ENCODE assay signal across 8 cellular contexts in genomic region chr11:57482782-57483569, GRCh38. TPM values are rescaled to one million over a fixed set of nuclear protein-coding genes. Genes with fewer than 3 reads are reported as not detected.
DNase-seq lines count a peak whose midpoint lies in the region; ATAC-seq and TF ChIP-seq lines count a peak whose summit lies in the region.

No MANE protein-coding gene starts in this region.

- DNase-seq in GM13977 (ENCODE audit: low spot score) = peak; percentile 88
- DNase-seq in activated CD4-positive, alpha-beta T cell treated with anti-CD3 and anti-CD28 coated beads for 1 hour = peak; percentile 51
- DNase-seq in stimulated activated naive CD8-positive, alpha-beta T cell treated with anti-CD3 and anti-CD28 coated beads, Interleukin-15, Interleukin-2, amounts not matched to agents 100 U/mL and 50 U/mL, for 24 hours = peak; percentile 86
- DNase-seq in DMS114 treated with DMSO at 0.1 percent for 48 hours (lab: John Stamatoyannopoulos, UW; ENCODE audit: unreplicated experiment) = no peak

- H3K27ac ChIP-seq in mesodermal cell (ENCODE audit: low read depth, low read length, severe bottlenecking) = no peak overlapping the region

- peak; percentile 90 for TF ChIP-seq CTCF in GM13977 (IDR thresholded peaks at IDR 0.05; ENCODE audit: extremely low read depth, insufficient read depth, missing control alignments)

- in situ Hi-C loops in GM13977 (cut with MboI; ENCODE audit: low pct_unique_long_range_greater_than_20kb, low sequenced_read_pairs, unreplicated experiment) = no loop called here

- H3K9me3 ChIP-seq in mesodermal cell (ENCODE audit: control insufficient read depth, low read length) = no peaks in the 10 kb centered on the region

- H3K4me3 Mint-ChIP-seq in dendritic cell treated with granulocyte-macrophage colony-stimulating factor and Interleukin-4, amounts not matched to agents 40 ng/mL and 50 ng/mL, for 4 days = peak overlapping the region; percentile 71

- H3K36me3 ChIP-seq in mesodermal cell (ENCODE audit: control insufficient read depth, insufficient read depth, low read length) = no peaks in the 10 kb centered on the region

- intact Hi-C loops in dendritic cell treated with granulocyte-macrophage colony-stimulating factor and Interleukin-4, amounts not matched to agents 40 ng/mL and 50 ng/mL, for 4 days (cut with micrococcal nuclease) = loop anchor here (2.0 to 5.0 kb wide), 2 partner anchors 24 to 136 kb away; no protein-coding TSS in a partner anchor

- ATAC-seq in stimulated activated naive CD8-positive, alpha-beta T cell treated with anti-CD3 and anti-CD28 coated beads, Interleukin-15, Interleukin-2, amounts not matched to agents 100 U/mL and 50 U/mL, for 24 hours = peak; percentile 72
- ATAC-seq in GM18858 (IDR thresholded peaks at IDR 0.05; ENCODE audit: unreplicated experiment) = no peak

- H3K9me3 Mint-ChIP-seq in dendritic cell treated with granulocyte-macrophage colony-stimulating factor and Interleukin-4, amounts not matched to agents 40 ng/mL and 50 ng/mL, for 4 days = no peaks in the 10 kb centered on the region

- TF ChIP-seq RAD21 in Ishikawa (IDR thresholded peaks at IDR 0.05; ENCODE audit: low read depth) = peak; percentile 61

- H3K27ac Mint-ChIP-seq in dendritic cell treated with granulocyte-macrophage colony-stimulating factor and Interleukin-4, amounts not matched to agents 40 ng/mL and 50 ng/mL, for 4 days = peak overlapping the region; percentile 28

- H3K4me1 ChIP-seq in mesodermal cell (ENCODE audit: control insufficient read depth, insufficient read depth, low read length, poor library complexity, severe bottlenecking) = no peaks in the 10 kb centered on the region

- H3K36me3 Mint-ChIP-seq in dendritic cell treated with granulocyte-macrophage colony-stimulating factor and Interleukin-4, amounts not matched to agents 40 ng/mL and 50 ng/mL, for 4 days (ENCODE audit: low read depth) = no peaks in the 10 kb centered on the region

- no peak for TF ChIP-seq EP300 in Ishikawa (IDR thresholded peaks at IDR 0.05; ENCODE audit: borderline replicate concordance)

- peaks cover 37% of the 10 kb centered on the region for H3K27me3 Mint-ChIP-seq in dendritic cell treated with granulocyte-macrophage colony-stimulating factor and Interleukin-4, amounts not matched to agents 40 ng/mL and 50 ng/mL, for 4 days

- 2 to 7% methylated on average over 13 to 27 of the region's 52 CpGs for WGBS in mesodermal cell (ENCODE audit: insufficient coverage in 2 of 2), 2 experiments

- peaks cover 52% of the 10 kb centered on the region for H3K4me1 Mint-ChIP-seq in dendritic cell treated with granulocyte-macrophage colony-stimulating factor and Interleukin-4, amounts not matched to agents 40 ng/mL and 50 ng/mL, for 4 days (ENCODE audit: low read depth)

- peak overlapping the region; percentile 59 for H3K4me3 ChIP-seq in mesodermal cell (ENCODE audit: extremely low read depth, insufficient read depth, low read length, poor library complexity, severe bottlenecking)

TF ChIP-seq in Ishikawa, 13 proteins besides CTCF, POLR2A, EP300 and RAD21:
- TF ChIP-seq CREB1 (IDR thresholded peaks at IDR 0.05; ENCODE audit: low read depth) = no peak
- peak; percentile 88; the same call in 1 of the 2 replicates for TF ChIP-seq ZBTB7A (IDR thresholded peaks at IDR 0.05; ENCODE audit: low read depth)
- TF ChIP-seq YY1 (IDR thresholded peaks at IDR 0.05; ENCODE audit: low read depth) = no peak
- peak; percentile 90 for TF ChIP-seq MAX (IDR thresholded peaks at IDR 0.05)
- no peak for TF ChIP-seq CEBPB (IDR thresholded peaks at IDR 0.05)
- peak; percentile 70; the same call in 1 of the 2 replicates for TF ChIP-seq USF1 (IDR thresholded peaks at IDR 0.05)

RNA-seq across cellular contexts. Expression of gene RTN4RL2, which starts 22.6 kb away (rescaled TPM):
- 2.5 TPM for polyA plus RNA-seq in mesodermal cell (2013, experiment 1 of 2)
- polyA plus RNA-seq in mesodermal cell (2013, experiment 2 of 2) = 1.9 TPM

RNA-seq across cellular contexts. Expression of gene SLC43A1, which starts 32.5 kb away (rescaled TPM):
- 11.1 TPM for polyA plus RNA-seq in mesodermal cell (2013, experiment 1 of 2)
- polyA plus RNA-seq in mesodermal cell (2013, experiment 2 of 2) = 8.5 TPM

RNA-seq across cellular contexts. Expression of gene TIMM10, which starts 47.6 kb away (rescaled TPM):
- 40.7 TPM for polyA plus RNA-seq in mesodermal cell (2013, experiment 1 of 2)
- polyA plus RNA-seq in mesodermal cell (2013, experiment 2 of 2) = 41.4 TPM

RNA-seq across cellular contexts. Expression of gene SMTNL1, which starts 54.4 kb away (rescaled TPM):
- 6.5 TPM for polyA plus RNA-seq in mesodermal cell (2013, experiment 1 of 2)
- 5.8 TPM for polyA plus RNA-seq in mesodermal cell (2013, experiment 2 of 2)

RNA-seq across cellular contexts. Expression of gene SLC43A3, which starts 56.1 kb away (rescaled TPM):
- polyA plus RNA-seq in mesodermal cell (2013, experiment 1 of 2) = 19.2 TPM
- polyA plus RNA-seq in mesodermal cell (2013, experiment 2 of 2) = 14.5 TPM
